Comparison of ENCODE assay signal across 15 cellular contexts in genomic region chr10:71131096-71131495, GRCh38.
"Had no signal": no experiment of that assay in that cellular context is flagged by ENCODE, and none has a peak within 500 bp of the region (broad histone marks: within the 10 kb centered on the region; RNA-seq: fewer than 3 reads in every experiment).

No MANE protein-coding gene starts in this region.

- DNase-seq: activated CD4-positive, alpha-beta memory T cell treated with anti-CD3 and anti-CD28 coated beads, Interleukin-2, amount 10 ng/mL, durations not matched to agents 7 days and 5 days; activated CD4-positive, alpha-beta T cell treated with anti-CD3 and anti-CD28 coated beads for 1 hour; activated CD4-positive, alpha-beta T cell treated with anti-CD3 and anti-CD28 coated beads, Interleukin-2, amount 10 ng/mL, durations not matched to agents 7 days and 5 days; activated naive CD4-positive, alpha-beta T cell; activated T-cell treated with anti-CD3 and anti-CD28 coated beads, Interleukin-2, amount 50 U/mL, for 48 hours; dermis blood vessel endothelial cell; effector CD8-positive, alpha-beta T cell; esophagus squamous epithelium; foreskin melanocyte; heart right ventricle; left ventricle myocardium inferior; right lobe of liver; stimulated activated CD4-positive, alpha-beta T cell treated with anti-CD3 and anti-CD28 coated beads, Interleukin-2, amount 100 ng/mL, for 48 hours; stimulated activated naive CD4-positive, alpha-beta T cell treated with Interleukin-2 at 50 U/mL for 16 hours; T-helper 2 cell had no signal
